ENCODE assay signal across 8 cellular contexts in genomic region chr20:36214684-36215256, GRCh38. TPM values are rescaled to one million over a fixed set of nuclear protein-coding genes. Genes with fewer than 3 reads are reported as not detected.
A peak's percentile ranks its signal among the peaks of the same experiment; 100 is the strongest.
DNase-seq lines count a peak whose midpoint lies in the region; ATAC-seq, FAIRE-seq and TF ChIP-seq lines count a peak whose summit lies in the region.

No MANE protein-coding gene starts in this region.

- POLR2A ChIA-PET in CD8-positive, alpha-beta T cell (lab: Charles Lee), result no interaction called here

- peak; percentile 45 for FAIRE-seq in GM19239 (lab: Jason Lieb, UNC)

- H3K9me3 Mint-ChIP-seq in CD8-positive, alpha-beta T cell, result no peaks in the 10 kb centered on the region

- no peak for ATAC-seq in foreskin keratinocyte
- no peak for ATAC-seq in upper lobe of right lung
- ATAC-seq in CD8-positive, alpha-beta T cell, result no peak

- intact Hi-C loops in upper lobe of right lung (cut with DNase I), result no loop called here
- intact Hi-C loops in CD8-positive, alpha-beta T cell (cut with DNase I, micrococcal nuclease), result loop anchor here in 1 of 2 experiments (1.0 kb wide), 1 partner anchor 225 kb away; no protein-coding TSS in a partner anchor

- no peak overlapping the region for H3K27ac Mint-ChIP-seq in CD8-positive, alpha-beta T cell

- H3K4me3 ChIP-seq in upper lobe of right lung, result no peak overlapping the region
- H3K4me3 ChIP-seq in CD8-positive, alpha-beta T cell (ENCODE audit: low read depth, low read length), result no peak overlapping the region

- H3K27me3 Mint-ChIP-seq in CD8-positive, alpha-beta T cell (ENCODE audit: low read depth), result peaks cover 2% of the 10 kb centered on the region

- no peaks in the 10 kb centered on the region for H3K4me1 Mint-ChIP-seq in CD8-positive, alpha-beta T cell (ENCODE audit: low read depth)

- H3K27me3 ChIP-seq in foreskin keratinocyte (peaks cover 2% of the 10 kb centered on the region), upper lobe of right lung (no peaks in the 10 kb centered on the region)
- H3K27me3 ChIP-seq in CD8-positive, alpha-beta T cell (ENCODE audit: insufficient read depth, low read length), result no peaks in the 10 kb centered on the region

- no peak overlapping the region for H3K27ac ChIP-seq in foreskin keratinocyte
- no peak overlapping the region for H3K27ac ChIP-seq in upper lobe of right lung
- H3K27ac ChIP-seq in CD8-positive, alpha-beta T cell (ENCODE audit: low read depth, low read length), result no peak overlapping the region

- no peaks in the 10 kb centered on the region for H3K9me3 ChIP-seq in upper lobe of right lung
- no peaks in the 10 kb centered on the region for H3K9me3 ChIP-seq in CD8-positive, alpha-beta T cell (ENCODE audit: low read length)

- peaks cover 32% of the 10 kb centered on the region for H3K36me3 ChIP-seq in upper lobe of right lung
- H3K36me3 ChIP-seq in CD8-positive, alpha-beta T cell (ENCODE audit: insufficient read depth, low read length), result no peaks in the 10 kb centered on the region

- H3K4me3 Mint-ChIP-seq in CD8-positive, alpha-beta T cell, result no peak overlapping the region

- no peaks in the 10 kb centered on the region for H3K4me1 ChIP-seq in foreskin keratinocyte
- no peaks in the 10 kb centered on the region for H3K4me1 ChIP-seq in upper lobe of right lung
- H3K4me1 ChIP-seq in CD8-positive, alpha-beta T cell (ENCODE audit: insufficient read depth, low read length), result no peaks in the 10 kb centered on the region

- DNase-seq in COLO668 (lab: John Stamatoyannopoulos, UW; ENCODE audit: unreplicated experiment) (peak; percentile 17), GM19239 (ENCODE audit: insufficient read length, low spot score) (peak; percentile 50), RPMI8226 (peak; percentile 15), foreskin keratinocyte (no peak), upper lobe of right lung (no peak), nucleus accumbens (lab: John Stamatoyannopoulos, UW) (no peak)
- no peak for DNase-seq in activated CD4-positive, CD25-positive, alpha-beta regulatory T cell treated with anti-CD3 and anti-CD28 coated beads, Interleukin-2, amount 50 U/mL, for 72 hours
- DNase-seq in CD8-positive, alpha-beta T cell, result no peak

- TF ChIP-seq CTCF in foreskin keratinocyte (conservative IDR thresholded peaks at IDR 0.05), result peak; percentile 73
- peak; percentile 40 for TF ChIP-seq CTCF in upper lobe of right lung (IDR thresholded peaks at IDR 0.05)
- no peak for TF ChIP-seq CTCF in CD8-positive, alpha-beta T cell (IDR thresholded peaks at IDR 0.05)

- H3K36me3 Mint-ChIP-seq in CD8-positive, alpha-beta T cell, result no peaks in the 10 kb centered on the region

- CTCF ChIA-PET in CD8-positive, alpha-beta T cell (lab: Charles Lee), result interaction anchor here (1.0 to 3.6 kb wide), 3 partner anchors 12 to 225 kb away, joined by 3 to 16 read pairs (median 7); no protein-coding TSS in a partner anchor

RNA-seq across cellular contexts. Expression of gene AAR2, which starts 21.5 kb away (rescaled TPM):
- total RNA-seq in foreskin keratinocyte (19.6 and 20.1 TPM in 2 replicates), upper lobe of right lung (24.4 TPM)
- 20.8 and 21.6 TPM in 2 replicates for polyA plus RNA-seq in foreskin keratinocyte
- total RNA-seq in CD8-positive, alpha-beta T cell, result 10 to 100 TPM; 26.9 to 27.8 TPM

Comparison
In these comparisons a context has a peak if more than half of its experiments do, and no peak if none do; other contexts are left out.
1. DNase-seq: peak in COLO668 (single experiment), GM19239 (single experiment) and RPMI8226 (single experiment); none in foreskin keratinocyte (0 of 2), upper lobe of right lung (single experiment), activated CD4-positive, CD25-positive, alpha-beta regulatory T cell treated with anti-CD3 and anti-CD28 coated beads, Interleukin-2, amount 50 U/mL, for 72 hours (single experiment), CD8-positive, alpha-beta T cell (0 of 7) and nucleus accumbens (0 of 56).